Comparison of ENCODE assay signal across 20 cellular contexts in the genomic region with DNA sequence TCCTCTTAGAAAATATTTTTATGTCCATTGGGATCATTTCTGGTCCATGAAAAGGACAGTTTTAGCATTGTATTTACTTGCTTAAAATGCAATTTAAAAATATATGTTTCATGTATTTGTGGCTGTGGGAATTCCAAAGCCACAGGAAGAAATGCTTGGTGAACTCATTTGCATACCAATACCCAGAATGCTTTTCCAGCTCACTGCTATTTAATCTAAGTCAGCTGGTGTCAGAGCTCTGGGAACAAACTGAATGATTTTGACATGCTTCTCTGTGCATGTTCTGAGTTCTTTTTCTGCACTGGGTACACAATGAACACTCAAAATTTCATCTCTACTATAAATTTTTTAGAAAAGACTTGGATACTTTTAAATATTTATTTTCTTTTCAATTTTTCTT.
"Had no signal": no experiment of that assay in that cellular context is flagged by ENCODE, and none has a peak within 500 bp of the region (broad histone marks: within the 10 kb centered on the region; RNA-seq: fewer than 3 reads in every experiment).

No MANE protein-coding gene starts in this region.

- DNase-seq: activated CD4-positive, alpha-beta memory T cell treated with anti-CD3 and anti-CD28 coated beads for 36 hours; activated CD8-positive, alpha-beta memory T cell treated with anti-CD3 and anti-CD28 coated beads, Interleukin-2, amount 10 ng/mL, durations not matched to agents 7 days and 5 days; activated naive CD4-positive, alpha-beta T cell treated with anti-CD3 and anti-CD28 coated beads for 36 hours; activated naive CD8-positive, alpha-beta T cell treated with anti-CD3 and anti-CD28 coated beads, Interleukin-2, amount 50 U/mL, for 24 hours; activated T-cell treated with anti-CD3 and anti-CD28 coated beads, Interleukin-2, amount 50 U/mL, for 1 hour; dorsolateral prefrontal cortex; endodermal cell; heart right ventricle; left ventricle myocardium inferior; natural killer cell; right cardiac atrium; stimulated activated CD4-positive, alpha-beta T cell treated with anti-CD3 and anti-CD28 coated beads, Interleukin-15, amount 100 ng/mL, for 24 hours; stimulated activated CD4-positive, alpha-beta T cell treated with anti-CD3 and anti-CD28 coated beads, Interleukin-4, amount 100 ng/mL, for 1 hour; stimulated activated naive B cell treated with anti-CD40 and anti-IgM and Interleukin-4, amounts not matched to agents 10 μg/mL and 1 μg/mL and 100 μg/mL, for 72 hours; T1000; thyroid gland had no signal

- H3K27ac ChIP-seq: ascending aorta, dorsolateral prefrontal cortex, gastroesophageal sphincter, heart right ventricle, left ventricle myocardium inferior, skin epidermis, thyroid gland, VCaP had no signal

- H3K9me3 ChIP-seq: ascending aorta, gastroesophageal sphincter, left ventricle myocardium inferior, thyroid gland had no signal

- H3K36me3 ChIP-seq: ascending aorta, gastroesophageal sphincter, heart right ventricle, left ventricle myocardium inferior, thyroid gland had no signal

- H3K4me3 ChIP-seq: ascending aorta, dorsolateral prefrontal cortex, gastroesophageal sphincter, heart right ventricle, left ventricle myocardium inferior, skin epidermis, thyroid gland had no signal

- ATAC-seq: activated CD8-positive, alpha-beta memory T cell treated with anti-CD3 and anti-CD28 coated beads, Interleukin-2, amount 10 ng/mL, durations not matched to agents 7 days and 5 days; activated naive CD8-positive, alpha-beta T cell treated with anti-CD3 and anti-CD28 coated beads, Interleukin-2, amount 50 U/mL, for 24 hours; gastroesophageal sphincter; heart right ventricle; natural killer cell; right cardiac atrium; stimulated activated naive B cell treated with anti-CD40 and anti-IgM and Interleukin-4, amounts not matched to agents 10 μg/mL and 1 μg/mL and 100 μg/mL, for 72 hours had no signal

- H3K27me3 ChIP-seq: ascending aorta, dorsolateral prefrontal cortex, gastroesophageal sphincter, heart right ventricle, thyroid gland had no signal

- H3K4me1 ChIP-seq: ascending aorta, gastroesophageal sphincter, heart right ventricle, left ventricle myocardium inferior, thyroid gland had no signal
